Comparison of ENCODE assay signal across 19 cellular contexts in genomic region chr15:71364117-71364584, GRCh38.
DNase-seq lines count a peak whose midpoint lies in the region; ATAC-seq, FAIRE-seq and TF ChIP-seq lines count a peak whose summit lies in the region.
"Had no signal": no experiment of that assay in that cellular context is flagged by ENCODE, and none has a peak within 500 bp of the region (broad histone marks: within the 10 kb centered on the region; RNA-seq: fewer than 3 reads in every experiment).

No MANE protein-coding gene starts in this region.

- H3K4me1 ChIP-seq in HepG2 (ENCODE audit: insufficient read depth, low read length) (peaks cover 12% of the 10 kb centered on the region), right lobe of liver (peaks cover 0 to 8% (median 4%) of the 10 kb centered on the region in 4 donors)

- WGBS in HepG2 (ENCODE audit: low lambda C conversion rate) = 34% methylated on average over 5 of the region's 5 CpGs
- 79% methylated on average over 2 of the region's 5 CpGs for WGBS in right lobe of liver (ENCODE audit: insufficient coverage, low coverage, low lambda C conversion rate, missing lambda C conversion rate)

- H2AFZ ChIP-seq in HepG2 (ENCODE audit: low read length) = no peak overlapping the region

- TF ChIP-seq EP300 in HepG2 (IDR thresholded peaks at IDR 0.05; ENCODE audit: low read depth in 2 of 2, low read length in 2 of 2) = no peak
- no peak for TF ChIP-seq EP300 in HepG2 (CRISPR knock-in tag; IDR thresholded peaks at IDR 0.05; ENCODE audit: borderline replicate concordance)

- H3K36me3 ChIP-seq in HepG2 (replicated peaks in 1 of 2; ENCODE audit: control insufficient read depth in 1 of 2, insufficient read depth in 2 of 2, low read length in 2 of 2) = no peaks in the 10 kb centered on the region
- no peaks in the 10 kb centered on the region for H3K36me3 ChIP-seq in right lobe of liver

- H3K9me3 ChIP-seq in HepG2 (ENCODE audit: low read length) = no peaks in the 10 kb centered on the region
- no peaks in the 10 kb centered on the region for H3K9me3 ChIP-seq in right lobe of liver

- no peak overlapping the region for H3K27ac ChIP-seq in HepG2 (ENCODE audit: extremely low read length, insufficient read depth, low read length)
- H3K27ac ChIP-seq in right lobe of liver = no peak overlapping the region
- H3K27ac ChIP-seq: dorsolateral prefrontal cortex had no signal

- no peak overlapping the region for H3K4me3 ChIP-seq in HepG2 (replicated peaks in 1 of 3; ENCODE audit: insufficient read depth in 1 of 3, low read depth in 2 of 3, low read length in 3 of 3)
- no peak overlapping the region for H3K4me3 ChIP-seq in right lobe of liver
- H3K4me3 ChIP-seq: dorsolateral prefrontal cortex had no signal

- in situ Hi-C loops in HepG2 (cut with HindIII; ENCODE audit: extremely low pct_ligation_motif_present, low pct_unique_long_range_greater_than_20kb) = no loop called here

- no peaks in the 10 kb centered on the region for H3K27me3 ChIP-seq in HepG2 (ENCODE audit: control insufficient read depth in 1 of 2, insufficient read depth in 2 of 2, low read length in 2 of 2)
- H3K27me3 ChIP-seq in right lobe of liver = no peaks in the 10 kb centered on the region
- H3K27me3 ChIP-seq: dorsolateral prefrontal cortex had no signal

- no peak for DNase-seq in HepG2 (ENCODE audit: low spot score)
- DNase-seq in right lobe of liver = no peak
- peak; percentile 29 for DNase-seq in NCI-H2196 treated with DMSO at 0.1 percent for 48 hours (lab: John Stamatoyannopoulos, UW; ENCODE audit: unreplicated experiment)
- DNase-seq in mesenteric fat pad (ENCODE audit: low spot score) = no peak
- no peak for DNase-seq in DMS79 treated with DMSO at 0.1 percent for 48 hours (lab: John Stamatoyannopoulos, UW)
- no peak for DNase-seq in NCI-H1930 (lab: John Stamatoyannopoulos, UW)
- DNase-seq: activated CD4-positive, alpha-beta T cell treated with anti-CD3 and anti-CD28 coated beads, Interleukin-2, amount 10 ng/mL, durations not matched to agents 24 days and 14 days; amygdala; DMS79; dorsolateral prefrontal cortex; kidney glomerular epithelial cell; naive thymus-derived CD8-positive, alpha-beta T cell; retina; T-helper 1 cell had no signal

- BruUV-seq in HepG2 (replicated peaks; lab: Mats Ljungman, UMichigan) = no TSS peak

- H4K20me1 ChIP-seq in HepG2 (ENCODE audit: insufficient read depth, low read length) = no peaks in the 10 kb centered on the region

- intact Hi-C loops in HepG2 (cut with micrococcal nuclease; ENCODE audit: unreplicated experiment) = no loop called here
- intact Hi-C loops in right lobe of liver (cut with DNase I) = no loop called here

- POLR2A ChIA-PET in HepG2 (lab: Yijun Ruan, JAX) = no interaction called here

- no peak for TF ChIP-seq CTCF in HepG2 (CRISPR knock-in tag; IDR thresholded peaks at IDR 0.05)
- TF ChIP-seq CTCF in right lobe of liver (IDR thresholded peaks at IDR 0.05) = no peak

- no peak overlapping the region for H3K4me2 ChIP-seq in HepG2 (ENCODE audit: low read depth, low read length)

- no peak for FAIRE-seq in HepG2 (lab: Jason Lieb, UNC)
- FAIRE-seq: frontal cortex, GM12891, GM19239 had no signal

- no peak overlapping the region for H3K9ac ChIP-seq in HepG2 (ENCODE audit: insufficient read depth, low read depth, low read length)

- ATAC-seq in HepG2 = no peak
- no peak for ATAC-seq in right lobe of liver
- peak; percentile 91 for ATAC-seq in esophagus mucosa
- no peak for ATAC-seq in HG03159 (IDR thresholded peaks at IDR 0.05; ENCODE audit: unreplicated experiment)
- ATAC-seq: naive thymus-derived CD8-positive, alpha-beta T cell had no signal

- TF ChIP-seq POLR2A in HepG2 (IDR thresholded peaks at IDR 0.05; ENCODE audit: insufficient read depth in 1 of 2, low read depth in 2 of 2, low read length in 2 of 2) (no peak), right lobe of liver (IDR thresholded peaks at IDR 0.05) (no peak)

- no peak for TF ChIP-seq RAD21 in HepG2 (CRISPR knock-in tag; IDR thresholded peaks at IDR 0.05)

- no peaks in the 10 kb centered on the region for H3K79me2 ChIP-seq in HepG2 (ENCODE audit: insufficient read depth, low read length)

- CTCF ChIA-PET in HepG2 (lab: Yijun Ruan, JAX; ENCODE audit: low intra/inter-chr PET ratio, low total read pairs) = no interaction called here

TF ChIP-seq in HepG2, 621 proteins besides CTCF, POLR2A, EP300 and RAD21:
- no peak for TF ChIP-seq ETV5 (CRISPR knock-in tag; IDR thresholded peaks at IDR 0.05; ENCODE audit: borderline replicate concordance)
- no peak for TF ChIP-seq THRA (CRISPR knock-in tag; IDR thresholded peaks at IDR 0.05; ENCODE audit: borderline replicate concordance)
- TF ChIP-seq TP53 (CRISPR knock-in tag; conservative IDR thresholded peaks at IDR 0.05) = peak; percentile 95
